ENCODE assay signal across 10 cellular contexts in genomic region chr22:20017622-20017958, GRCh38. TPM values are rescaled to one million over a fixed set of nuclear protein-coding genes. Genes with fewer than 3 reads are reported as not detected.
A peak's percentile ranks its signal among the peaks of the same experiment; 100 is the strongest.
DNase-seq lines count a peak whose midpoint lies in the region; ATAC-seq and TF ChIP-seq lines count a peak whose summit lies in the region.
"Had no signal": no experiment of that assay in that cellular context is flagged by ENCODE, and none has a peak within 500 bp of the region (broad histone marks: within the 10 kb centered on the region; RNA-seq: fewer than 3 reads in every experiment).

No MANE protein-coding gene starts in this region.

- H3K4me3 ChIP-seq in CD4-positive, alpha-beta memory T cell (ENCODE audit: low read length in 2 of 2), result peak overlapping the region in 1 of 2 donors; percentile 83
- H3K4me3 ChIP-seq in HUES64 (ENCODE audit: low read length), result peak overlapping the region; percentile 76
- H3K4me3 ChIP-seq in foreskin fibroblast (ENCODE audit: low read depth in 1 of 2, low read length in 2 of 2), result no peak overlapping the region

- H3K4me1 ChIP-seq in CD4-positive, alpha-beta memory T cell (ENCODE audit: insufficient read depth, low read length), result peaks cover 36% of the 10 kb centered on the region
- H3K4me1 ChIP-seq in HUES64 (ENCODE audit: insufficient read depth, low read length), result 0 out of 2 replicates have a peak, but pooled peaks cover 3% of the 10 kb centered on the region

- peak overlapping the region; percentile 17 for H3K27ac ChIP-seq in CD4-positive, alpha-beta memory T cell (ENCODE audit: low read depth, low read length)
- no peak overlapping the region for H3K27ac ChIP-seq in HUES64 (ENCODE audit: low read depth, low read length)

- H3K27me3 ChIP-seq in CD4-positive, alpha-beta memory T cell (ENCODE audit: insufficient read depth, low read length), result no peaks in the 10 kb centered on the region
- H3K27me3 ChIP-seq in HUES64 (ENCODE audit: insufficient read depth, low read length), result peaks cover 62% of the 10 kb centered on the region
- H3K27me3 ChIP-seq: body of pancreas had no signal

- 57% methylated on average over 9 of the region's 9 CpGs for WGBS in HUES64

- peaks cover 12 to 42% (median 26%) of the 10 kb centered on the region in 4 donors for H3K4me1 Mint-ChIP-seq in CD4-positive, alpha-beta memory T cell
- H3K4me1 Mint-ChIP-seq in chondrocyte (ENCODE audit: low read depth), result peaks cover 16% of the 10 kb centered on the region
- peaks cover 13% of the 10 kb centered on the region for H3K4me1 Mint-ChIP-seq in nephron

- no peak overlapping the region for H3K9ac ChIP-seq in HUES64 (ENCODE audit: low read depth, low read length)

- TF ChIP-seq CTCF in chondrocyte (IDR thresholded peaks at IDR 0.05) (no peak), nephron (IDR thresholded peaks at IDR 0.05; ENCODE audit: unreplicated experiment in 3 of 3) (no peak), foreskin fibroblast (IDR thresholded peaks at IDR 0.05; ENCODE audit: low read depth, low read length) (no peak)

- H3K27ac Mint-ChIP-seq in CD4-positive, alpha-beta memory T cell, result peak overlapping the region in 2 of 7 donors; percentile 43 to 48
- no peak overlapping the region for H3K27ac Mint-ChIP-seq in chondrocyte (ENCODE audit: unreplicated experiment)
- no peak overlapping the region for H3K27ac Mint-ChIP-seq in nephron

- H3K9me3 Mint-ChIP-seq in CD4-positive, alpha-beta memory T cell, result no peaks in the 10 kb centered on the region
- no peaks in the 10 kb centered on the region for H3K9me3 Mint-ChIP-seq in chondrocyte (ENCODE audit: low read depth)
- H3K9me3 Mint-ChIP-seq in nephron, result no peaks in the 10 kb centered on the region

- H3K36me3 Mint-ChIP-seq in CD4-positive, alpha-beta memory T cell, result peaks cover 0 to 6% of the 10 kb centered on the region in 2 donors
- H3K36me3 Mint-ChIP-seq in chondrocyte (ENCODE audit: low read depth), result no peaks in the 10 kb centered on the region
- H3K36me3 Mint-ChIP-seq in nephron (ENCODE audit: low read depth), result no peaks in the 10 kb centered on the region

- CTCF ChIA-PET in CD4-positive, alpha-beta memory T cell (lab: Charles Lee; ENCODE audit: partially characterized antibody), result no interaction called here

- DNase-seq in CD4-positive, alpha-beta memory T cell, result no peak
- DNase-seq in chondrocyte (ENCODE audit: low spot score) (no peak), foreskin fibroblast (no peak), HPDE6-E6E7 (ENCODE audit: extremely low spot score) (no peak)
- DNase-seq in stimulated activated CD4-positive, alpha-beta T cell treated with anti-CD3 and anti-CD28 coated beads, Interleukin-12 subunit alpha, Interleukin-12 subunit beta, amount 100 ng/mL, for 4 hours, result no peak
- DNase-seq: body of pancreas, DMS 273 treated with DMSO at 0.1 percent for 48 hours had no signal

- intact Hi-C loops in CD4-positive, alpha-beta memory T cell (cut with micrococcal nuclease), result no loop called here

- H3K9me3 ChIP-seq in CD4-positive, alpha-beta memory T cell (ENCODE audit: control insufficient read depth in 1 of 2, low read length in 2 of 2), result no peaks in the 10 kb centered on the region
- no peaks in the 10 kb centered on the region for H3K9me3 ChIP-seq in HUES64 (ENCODE audit: insufficient read depth, low read depth, low read length)
- H3K9me3 ChIP-seq: body of pancreas had no signal

- H3K36me3 ChIP-seq in CD4-positive, alpha-beta memory T cell (ENCODE audit: insufficient read depth, low read length), result no peaks in the 10 kb centered on the region
- H3K36me3 ChIP-seq in HUES64 (ENCODE audit: insufficient read depth, low read length), result no peaks in the 10 kb centered on the region

- peak overlapping the region; percentile 68 to 92 (median 88) for H3K4me3 Mint-ChIP-seq in CD4-positive, alpha-beta memory T cell
- H3K4me3 Mint-ChIP-seq in chondrocyte (ENCODE audit: unreplicated experiment) (peak overlapping the region; percentile 67), nephron (peak overlapping the region; percentile 83 to 90 (median 89))

- no peak for ATAC-seq in HG02588 (IDR thresholded peaks at IDR 0.05; ENCODE audit: unreplicated experiment)

- POLR2A ChIA-PET in CD4-positive, alpha-beta memory T cell (lab: Charles Lee; ENCODE audit: partially characterized antibody), result interaction anchor here (1.2 kb wide), 1 partner anchor 221 kb away, joined by 3 read pairs; no protein-coding TSS in a partner anchor

- H3K27me3 Mint-ChIP-seq in CD4-positive, alpha-beta memory T cell, result no peaks in the 10 kb centered on the region
- peaks cover 3% of the 10 kb centered on the region for H3K27me3 Mint-ChIP-seq in chondrocyte (ENCODE audit: low read depth)
- H3K27me3 Mint-ChIP-seq in nephron (ENCODE audit: low read depth), result peaks cover 64% of the 10 kb centered on the region

RNA-seq across cellular contexts. Expression of gene ARVCF, which starts 1.0 kb away (rescaled TPM):
- total RNA-seq in CD4-positive, alpha-beta memory T cell, result 1 to 10 TPM; 3.5 to 4.2 TPM
- polyA plus RNA-seq in CD4-positive, alpha-beta memory T cell, result under 1 TPM in 1 of 2 donors, not detected in 1; 0.28 TPM
- polyA plus RNA-seq in HUES64 (2013, experiment 1 of 2), result 34.8 TPM
- polyA plus RNA-seq in HUES64 (2013, experiment 2 of 2), result 33.9 TPM
- total RNA-seq in chondrocyte, result 15.2 to 24.2 TPM (median 21.5 TPM) in 3 replicates

RNA-seq across cellular contexts. Expression of gene TANGO2, which starts 3.3 kb away (rescaled TPM):
- total RNA-seq in CD4-positive, alpha-beta memory T cell, result 10 to 100 TPM; 50.6 to 51.5 TPM
- polyA plus RNA-seq in CD4-positive, alpha-beta memory T cell, result 10 to 100 TPM; 40.9 to 43.9 TPM
- polyA plus RNA-seq in HUES64 (2013, experiment 1 of 2), result 7.2 TPM
- 6.3 TPM for polyA plus RNA-seq in HUES64 (2013, experiment 2 of 2)
- total RNA-seq in chondrocyte, result 21.7 to 30.4 TPM (median 30.1 TPM) in 3 replicates
